Comparison of ENCODE assay signal across 23 cellular contexts in genomic region chr4:145769450-145770037, GRCh38.
A peak's percentile ranks its signal among the peaks of the same experiment; 100 is the strongest.
DNase-seq lines count a peak whose midpoint lies in the region; ATAC-seq, FAIRE-seq and TF ChIP-seq lines count a peak whose summit lies in the region.
"Had no signal": no experiment of that assay in that cellular context is flagged by ENCODE, and none has a peak within 500 bp of the region (broad histone marks: within the 10 kb centered on the region; RNA-seq: fewer than 3 reads in every experiment).

No MANE protein-coding gene starts in this region.

- POLR2A ChIA-PET in HepG2 (lab: Yijun Ruan, JAX) (no interaction called here), T-cell (lab: Charles Lee) (no interaction called here)

- H3K27me3 ChIP-seq in adipocyte (replicated peaks; ENCODE audit: control insufficient read depth, insufficient read depth, low read length) (no peaks in the 10 kb centered on the region), HepG2 (ENCODE audit: control insufficient read depth in 1 of 2, insufficient read depth in 2 of 2, low read length in 2 of 2) (no peaks in the 10 kb centered on the region; a peak in 1 of 5 replicates)
- H3K27me3 ChIP-seq: BLaER1 treated with 17β-estradiol and CSF1 and Interleukin-3, amounts not matched to agents 10 nM and 100 nM had no signal

- CTCF ChIA-PET in HepG2 (lab: Yijun Ruan, JAX; ENCODE audit: low intra/inter-chr PET ratio, low total read pairs) (no interaction called here), T-cell (lab: Charles Lee) (no interaction called here)

- in situ Hi-C loops in HepG2 (cut with HindIII; ENCODE audit: extremely low pct_ligation_motif_present, low pct_unique_long_range_greater_than_20kb) = no loop called here

- H3K9me3 ChIP-seq in adipocyte (ENCODE audit: control insufficient read depth, low read length) (peaks cover 5% of the 10 kb centered on the region), HepG2 (ENCODE audit: low read length) (no peaks in the 10 kb centered on the region)
- H3K9me3 ChIP-seq: A549 had no signal

- no peak overlapping the region for H3K27ac ChIP-seq in HepG2 (ENCODE audit: extremely low read length, insufficient read depth, low read length)
- H3K27ac ChIP-seq: A549 had no signal

- H2AFZ ChIP-seq in HepG2 (ENCODE audit: low read length) = no peak overlapping the region

- peak overlapping the region; percentile 54 to 76 for H3K4me3 Mint-ChIP-seq in CD14-positive monocyte
- no peak overlapping the region for H3K4me3 Mint-ChIP-seq in chondrocyte (ENCODE audit: unreplicated experiment)
- H3K4me3 Mint-ChIP-seq in T-cell = no peak overlapping the region
- H3K4me3 Mint-ChIP-seq: HFFc6 had no signal

- H3K4me1 ChIP-seq in adipocyte (ENCODE audit: control insufficient read depth, insufficient read depth, low read length) (no peaks in the 10 kb centered on the region), HepG2 (ENCODE audit: insufficient read depth, low read length) (no peaks in the 10 kb centered on the region)
- H3K4me1 ChIP-seq: A549 had no signal

- no peak overlapping the region for H3K4me2 ChIP-seq in HepG2 (ENCODE audit: low read depth, low read length)
- H3K4me2 ChIP-seq: A549 had no signal

- H3K4me3 ChIP-seq in adipocyte (ENCODE audit: low read length) (no peak overlapping the region), HepG2 (replicated peaks in 1 of 3; ENCODE audit: insufficient read depth in 1 of 3, low read depth in 2 of 3, low read length in 3 of 3) (no peak overlapping the region)
- H3K4me3 ChIP-seq: A549; BLaER1 treated with 17β-estradiol and CSF1 and Interleukin-3, amounts not matched to agents 10 nM and 100 nM had no signal

- DNase-seq in CD14-positive monocyte (ENCODE audit: low spot score) (no peak), MV-4-11 (lab: John Stamatoyannopoulos, UW) (peak; percentile 60), adipocyte (ENCODE audit: low read depth) (peak; percentile 7), HepG2 (ENCODE audit: low spot score) (no peak), glomerular visceral epithelial cell (ENCODE audit: extremely low spot score) (no peak), chondrocyte (ENCODE audit: low spot score) (no peak), T-cell (no peak), COLO829 (ENCODE audit: low spot score) (no peak)
- DNase-seq: COR-L47, HFFc6, Karpas-422, MM.1S, NCI-H1417, NCI-H2029, NCI-H2171 treated with DMSO at 0.1 percent for 48 hours, NCI-H446 treated with DMSO at 0.1 percent for 48 hours, NCI-H748 treated with DMSO at 0.1 percent for 48 hours, Right ventricle myocardium superior had no signal

- peaks cover 22% of the 10 kb centered on the region for H3K4me1 Mint-ChIP-seq in CD14-positive monocyte
- no peaks in the 10 kb centered on the region for H3K4me1 Mint-ChIP-seq in chondrocyte (ENCODE audit: low read depth)
- H3K4me1 Mint-ChIP-seq in T-cell = no peaks in the 10 kb centered on the region

- no peak for TF ChIP-seq POLR2A in HepG2 (IDR thresholded peaks at IDR 0.05; ENCODE audit: insufficient read depth in 1 of 2, low read depth in 2 of 2, low read length in 2 of 2)

- BruUV-seq in HepG2 (replicated peaks; lab: Mats Ljungman, UMichigan) = no TSS peak

- H3K27ac Mint-ChIP-seq in CD14-positive monocyte (peak overlapping the region; percentile 79 to 94 (median 93)), chondrocyte (ENCODE audit: unreplicated experiment) (no peak overlapping the region), T-cell (no peak overlapping the region)
- H3K27ac Mint-ChIP-seq: HFFc6 had no signal

- peaks cover 0 to 4% (median 3%) of the 10 kb centered on the region in 3 donors for H3K27me3 Mint-ChIP-seq in CD14-positive monocyte (ENCODE audit: low read depth in 3 of 3)
- no peaks in the 10 kb centered on the region for H3K27me3 Mint-ChIP-seq in chondrocyte (ENCODE audit: low read depth)
- H3K27me3 Mint-ChIP-seq in T-cell = no peaks in the 10 kb centered on the region

- peaks cover 42% of the 10 kb centered on the region for H3K36me3 ChIP-seq in adipocyte (ENCODE audit: control insufficient read depth, insufficient read depth, low read length, severe bottlenecking)
- H3K36me3 ChIP-seq in HepG2 (replicated peaks in 1 of 2; ENCODE audit: control insufficient read depth in 1 of 2, insufficient read depth in 2 of 2, low read length in 2 of 2) = peaks cover 8 to 32% of the 10 kb centered on the region in 2 experiments; a peak in 4 of 5 replicates

- H3K9me3 Mint-ChIP-seq in CD14-positive monocyte (peaks cover 2 to 13% (median 7%) of the 10 kb centered on the region in 7 donors), chondrocyte (ENCODE audit: low read depth) (peaks cover 8% of the 10 kb centered on the region), T-cell (peaks cover 0 to 9% (median 5%) of the 10 kb centered on the region in 3 donors)
- H3K9me3 Mint-ChIP-seq: HFFc6 had no signal

- no peaks in the 10 kb centered on the region for H4K20me1 ChIP-seq in HepG2 (ENCODE audit: insufficient read depth, low read length)
- H4K20me1 ChIP-seq: BLaER1 treated with 17β-estradiol and CSF1 and Interleukin-3, amounts not matched to agents 10 nM and 100 nM had no signal

- ATAC-seq in HepG2 = no peak
- no peak for ATAC-seq in T-cell (replicated peaks in 1 of 4)
- ATAC-seq: A549, SK-N-SH treated with all-trans-retinoic acid at 6 μM for 48 hours had no signal

- FAIRE-seq in HepG2 (lab: Jason Lieb, UNC) = no peak
- FAIRE-seq: A549, H54, RCC 7860 had no signal

- no peak for TF ChIP-seq RAD21 in HepG2 (CRISPR knock-in tag; IDR thresholded peaks at IDR 0.05)

- TF ChIP-seq EP300 in HepG2 (IDR thresholded peaks at IDR 0.05; ENCODE audit: low read depth in 2 of 2, low read length in 2 of 2) = no peak
- TF ChIP-seq EP300 in HepG2 (CRISPR knock-in tag; IDR thresholded peaks at IDR 0.05; ENCODE audit: borderline replicate concordance) = no peak

- H3K9ac ChIP-seq in adipocyte (ENCODE audit: low read length) (no peak overlapping the region), HepG2 (ENCODE audit: insufficient read depth, low read depth, low read length) (no peak overlapping the region)

- no peaks in the 10 kb centered on the region for H3K79me2 ChIP-seq in HepG2 (ENCODE audit: insufficient read depth, low read length)

- WGBS in HepG2 (ENCODE audit: low lambda C conversion rate) = 100% methylated on average over 2 of the region's 2 CpGs

- H3K36me3 Mint-ChIP-seq in CD14-positive monocyte = peaks cover 0 to 1% of the 10 kb centered on the region in 2 donors
- peaks cover 38% of the 10 kb centered on the region for H3K36me3 Mint-ChIP-seq in chondrocyte (ENCODE audit: low read depth)
- peaks cover 75% of the 10 kb centered on the region for H3K36me3 Mint-ChIP-seq in T-cell

- no peak for TF ChIP-seq CTCF in CD14-positive monocyte (IDR thresholded peaks at IDR 0.05)
- no peak for TF ChIP-seq CTCF in HepG2 (CRISPR knock-in tag; IDR thresholded peaks at IDR 0.05)
- TF ChIP-seq CTCF in chondrocyte (IDR thresholded peaks at IDR 0.05) = no peak

- intact Hi-C loops in CD14-positive monocyte (cut with micrococcal nuclease) (no loop called here), HepG2 (cut with micrococcal nuclease; ENCODE audit: unreplicated experiment) (no loop called here)

TF ChIP-seq in HepG2, 621 proteins besides CTCF, POLR2A, EP300 and RAD21:
- TF ChIP-seq TRAFD1 (CRISPR knock-in tag; IDR thresholded peaks at IDR 0.05; ENCODE audit: borderline replicate concordance) (no peak), CEBPB (IDR thresholded peaks at IDR 0.05; ENCODE audit: borderline replicate concordance, low read depth, low read length) (peak; percentile 35; the same call in 1 of the 2 replicates), FOXA3 (CRISPR knock-in tag; IDR thresholded peaks at IDR 0.05) (no peak)

Comparison
In these comparisons a context has a peak if more than half of its experiments do, and no peak if none do; other contexts are left out.
1. DNase-seq: peak in MV-4-11 (single experiment) and adipocyte (single experiment); none in CD14-positive monocyte (single experiment), HepG2 (single experiment), glomerular visceral epithelial cell (single experiment), chondrocyte (single experiment), T-cell (0 of 34) and COLO829 (single experiment).
2. H3K27ac Mint-ChIP-seq: peak in CD14-positive monocyte (7 of 7); none in chondrocyte (single experiment) and T-cell (0 of 2).
3. H3K4me3 Mint-ChIP-seq: peak in CD14-positive monocyte (2 of 2); none in chondrocyte (single experiment) and T-cell (0 of 3).